In genomic region chr16:56950881-56951771, GRCh38 we compare ENCODE assay signal across 8 cellular contexts. TPM values are rescaled to one million over a fixed set of nuclear protein-coding genes. Genes with fewer than 3 reads are reported as not detected.
DNase-seq lines count a peak whose midpoint lies in the region; ATAC-seq, FAIRE-seq and TF ChIP-seq lines count a peak whose summit lies in the region.

No MANE protein-coding gene starts in this region.

- TF ChIP-seq CTCF in fibroblast of the aortic adventitia (IDR thresholded peaks at IDR 0.05; ENCODE audit: insufficient read depth, low read length): peak; percentile 75
- TF ChIP-seq CTCF in psoas muscle (IDR thresholded peaks at IDR 0.05): peak; percentile 47

- H3K36me3 ChIP-seq in psoas muscle (ENCODE audit: insufficient read depth in 1 of 2, low read depth in 1 of 2): peaks cover 0 to 27% of the 10 kb centered on the region in 2 donors

- WGBS in psoas muscle, 3 donors: 53 to 62% (median 56%) methylated on average over 15 of the region's 15 CpGs

- H3K4me1 ChIP-seq in psoas muscle: no peaks in the 10 kb centered on the region

- H3K4me3 ChIP-seq in fibroblast of the aortic adventitia (ENCODE audit: low read depth, low read length): no peak overlapping the region
- no peak overlapping the region for H3K4me3 ChIP-seq in psoas muscle

- no peak overlapping the region for H3K27ac ChIP-seq in psoas muscle

- peak; percentile 97 for FAIRE-seq in GM12892 (lab: Jason Lieb, UNC)

- no peak for TF ChIP-seq POLR2A in GM12892 (IDR thresholded peaks at IDR 0.05; ENCODE audit: low read depth, low read length)

- no peaks in the 10 kb centered on the region for H3K27me3 ChIP-seq in psoas muscle (ENCODE audit: insufficient read depth in 3 of 3, low read length in 2 of 3)

- peak; percentile 49 for ATAC-seq in HG02884 (IDR thresholded peaks at IDR 0.05; ENCODE audit: unreplicated experiment)
- ATAC-seq in psoas muscle: peak; percentile 67 to 82 (median 70)
- no peak for ATAC-seq in GM18520 (IDR thresholded peaks at IDR 0.05; ENCODE audit: unreplicated experiment)

- H3K9me3 ChIP-seq in psoas muscle: no peaks in the 10 kb centered on the region

- intact Hi-C loops in psoas muscle (cut with DNase I): loop anchor here in 1 of 2 donors (1.0 kb wide), 1 partner anchor 84 kb away; no protein-coding TSS in a partner anchor

- DNase-seq in AG08396 (ENCODE audit: low spot score) (peak; percentile 68), GM12892 (ENCODE audit: insufficient read length) (peak; percentile 65), NOMO-1 (lab: John Stamatoyannopoulos, UW; ENCODE audit: unreplicated experiment in 2 of 2) (peak; percentile 84 to 90), fibroblast of the aortic adventitia (ENCODE audit: low read depth) (peak; percentile 57), psoas muscle (no peak)
- peak; percentile 55 for DNase-seq in activated T-cell treated with anti-CD3 and anti-CD28 coated beads, Interleukin-2, amount 50 U/mL, for 1 hour

RNA-seq across cellular contexts. Expression of gene CETP, which starts 10.6 kb away (rescaled TPM):
- 9.0 TPM for polyA plus RNA-seq in GM12892 (2012; ENCODE audit: missing spikeins)
- total RNA-seq in fibroblast of the aortic adventitia (ENCODE audit: low replicate concordance) (not detected in 2 replicates), psoas muscle (under 1 TPM in 3 of 4 donors, not detected in 1; 0.17 to 0.67 (median 0.19) TPM)
- under 1 TPM in 2 of 3 donors, not detected in 1; 0.05 to 0.14 TPM for polyA plus RNA-seq in psoas muscle

RNA-seq across cellular contexts. Expression of gene HERPUD1, which starts 19.2 kb away (rescaled TPM):
- 162 TPM for polyA plus RNA-seq in GM12892 (2012; ENCODE audit: missing spikeins)
- total RNA-seq in fibroblast of the aortic adventitia (ENCODE audit: low replicate concordance): 34.0 and 151 TPM in 2 replicates
- 100 to 1,000 TPM in 1 of 4 donors, 10 to 100 TPM in 3; 70.2 to 137 (median 90.8) TPM for total RNA-seq in psoas muscle
- polyA plus RNA-seq in psoas muscle: 100 to 1,000 TPM; 113 to 162 (median 122) TPM

RNA-seq across cellular contexts. Expression of gene NLRC5, which starts 38.2 kb away (rescaled TPM):
- polyA plus RNA-seq in GM12892 (2012; ENCODE audit: missing spikeins): 99.5 TPM
- total RNA-seq in fibroblast of the aortic adventitia (ENCODE audit: low replicate concordance): 13.0 and 31.0 TPM in 2 replicates
- 10 to 100 TPM in 1 of 4 donors, 1 to 10 TPM in 3; 6.4 to 13.6 (median 7.8) TPM for total RNA-seq in psoas muscle
- 1 to 10 TPM; 2.3 to 4.5 (median 2.7) TPM for polyA plus RNA-seq in psoas muscle

Comparison
In these comparisons a context has a peak if more than half of its experiments do, and no peak if none do; other contexts are left out.
1. DNase-seq: peak in AG08396 (single experiment), GM12892 (single experiment), NOMO-1 (2 of 2), activated T-cell treated with anti-CD3 and anti-CD28 coated beads, Interleukin-2, amount 50 U/mL, for 1 hour (single experiment) and fibroblast of the aortic adventitia (single experiment); none in psoas muscle (0 of 2).